In genomic region chr18:79440316-79440715, GRCh38 we compare ENCODE assay signal across 14 cellular contexts. TPM values are rescaled to one million over a fixed set of nuclear protein-coding genes. Genes with fewer than 3 reads are reported as not detected.
DNase-seq lines count a peak whose midpoint lies in the region; ATAC-seq and TF ChIP-seq lines count a peak whose summit lies in the region.
"Had no signal": no experiment of that assay in that cellular context is flagged by ENCODE, and none has a peak within 500 bp of the region (broad histone marks: within the 10 kb centered on the region; RNA-seq: fewer than 3 reads in every experiment).

No MANE protein-coding gene starts in this region.

- 71 to 83% (median 74%) methylated on average over 14 of the region's 14 CpGs for WGBS in psoas muscle, 3 donors

- DNase-seq in activated T-cell treated with anti-CD3 and anti-CD28 coated beads, Interleukin-2, amount 50 U/mL, for 24 hours: no peak
- DNase-seq in activated T-cell treated with anti-CD3 and anti-CD28 coated beads, Interleukin-2, amount 50 U/mL, for 48 hours: no peak
- DNase-seq in psoas muscle: no peak
- DNase-seq in SKM-1 (lab: John Stamatoyannopoulos, UW; ENCODE audit: unreplicated experiment): no peak
- DNase-seq in activated CD4-positive, alpha-beta T cell treated with anti-CD3 and anti-CD28 coated beads for 48 hours: no peak
- no peak for DNase-seq in activated CD4-positive, alpha-beta T cell treated with anti-CD3 and anti-CD28 coated beads, Interleukin-2, amount 50 U/mL, for 48 hours
- DNase-seq: Calu3; CD4-positive, CD25-positive, alpha-beta regulatory T cell; DMS 273 treated with DMSO at 0.1 percent for 48 hours; HFFc6 had no signal

- no peak overlapping the region for H3K4me3 ChIP-seq in iPS-15b (ENCODE audit: low read depth, low read length)
- no peak overlapping the region for H3K4me3 ChIP-seq in psoas muscle
- H3K4me3 ChIP-seq: HAP-1 had no signal

- no peaks in the 10 kb centered on the region for H3K9me3 Mint-ChIP-seq in activated T-cell treated with anti-CD3 and anti-CD28 coated beads, Interleukin-2, amount 50 U/mL, for 24 hours
- H3K9me3 Mint-ChIP-seq: CD4-positive, CD25-positive, alpha-beta regulatory T cell; HFFc6 had no signal

- peak overlapping the region; percentile 85 for H3K27ac ChIP-seq in psoas muscle
- H3K27ac ChIP-seq: 22Rv1 had no signal

- H3K27me3 Mint-ChIP-seq in activated T-cell treated with anti-CD3 and anti-CD28 coated beads, Interleukin-2, amount 50 U/mL, for 24 hours: no peaks in the 10 kb centered on the region
- H3K27me3 Mint-ChIP-seq: CD4-positive, CD25-positive, alpha-beta regulatory T cell had no signal

- no peak for TF ChIP-seq CTCF in psoas muscle (IDR thresholded peaks at IDR 0.05)

- H3K36me3 Mint-ChIP-seq in activated T-cell treated with anti-CD3 and anti-CD28 coated beads, Interleukin-2, amount 50 U/mL, for 24 hours (ENCODE audit: low read depth): peaks cover 93% of the 10 kb centered on the region

- H3K27ac Mint-ChIP-seq in activated T-cell treated with anti-CD3 and anti-CD28 coated beads, Interleukin-2, amount 50 U/mL, for 24 hours: peak overlapping the region; percentile 81
- H3K27ac Mint-ChIP-seq: HFFc6 had no signal

- intact Hi-C loops in psoas muscle (cut with DNase I): no loop called here

- H3K36me3 ChIP-seq in iPS-15b (ENCODE audit: control insufficient read depth, insufficient read depth, low read length): peaks cover 3% of the 10 kb centered on the region
- H3K36me3 ChIP-seq in psoas muscle (ENCODE audit: insufficient read depth in 1 of 2, low read depth in 1 of 2): peaks cover 0 to 3% of the 10 kb centered on the region in 2 donors
- H3K36me3 ChIP-seq: HAP-1 had no signal

- peak in 2 of 4 donors; percentile 1 to 3 for ATAC-seq in psoas muscle
- no peak for ATAC-seq in HG03280 (IDR thresholded peaks at IDR 0.05; ENCODE audit: unreplicated experiment)

- peaks cover 64% of the 10 kb centered on the region for H3K4me1 Mint-ChIP-seq in activated T-cell treated with anti-CD3 and anti-CD28 coated beads, Interleukin-2, amount 50 U/mL, for 24 hours (ENCODE audit: low read depth)

- H3K4me1 ChIP-seq in iPS-15b (ENCODE audit: control insufficient read depth, insufficient read depth, low read length) (no peaks in the 10 kb centered on the region), psoas muscle (peaks cover 39% of the 10 kb centered on the region)
- H3K4me1 ChIP-seq: HAP-1 had no signal

- no peaks in the 10 kb centered on the region for H3K9me3 ChIP-seq in iPS-15b (ENCODE audit: control insufficient read depth, insufficient read depth, low read length)
- no peaks in the 10 kb centered on the region for H3K9me3 ChIP-seq in psoas muscle
- H3K9me3 ChIP-seq: HAP-1 had no signal

- H3K27me3 ChIP-seq in iPS-15b (ENCODE audit: control insufficient read depth, insufficient read depth, low read length) (no peaks in the 10 kb centered on the region), psoas muscle (ENCODE audit: insufficient read depth in 3 of 3, low read length in 2 of 3) (no peaks in the 10 kb centered on the region)

- no peak overlapping the region for H3K4me3 Mint-ChIP-seq in activated T-cell treated with anti-CD3 and anti-CD28 coated beads, Interleukin-2, amount 50 U/mL, for 24 hours
- H3K4me3 Mint-ChIP-seq: HFFc6 had no signal

- peak overlapping the region; percentile 12 for H3K9ac ChIP-seq in iPS-15b (ENCODE audit: low read depth, low read length)

RNA-seq across cellular contexts. Expression of gene NFATC1, which starts 44.6 kb away (rescaled TPM):
- total RNA-seq in psoas muscle: 10 to 100 TPM; 21.0 to 28.7 (median 24.2) TPM
- 10 to 100 TPM in 2 of 3 donors, 1 to 10 TPM in 1; 3.0 to 20.8 (median 15.4) TPM for polyA plus RNA-seq in psoas muscle
